17 cellular contexts compared by ENCODE assay signal in genomic region chr2:9812945-9813311, GRCh38.
"Had no signal": no experiment of that assay in that cellular context is flagged by ENCODE, and none has a peak within 500 bp of the region (broad histone marks: within the 10 kb centered on the region; RNA-seq: fewer than 3 reads in every experiment).

No MANE protein-coding gene starts in this region.

- DNase-seq: activated CD4-positive, alpha-beta T cell treated with anti-CD3 and anti-CD28 coated beads, Interleukin-2, amount 10 ng/mL, durations not matched to agents 24 days and 14 days; activated CD4-positive, CD25-positive, alpha-beta regulatory T cell; activated CD8-positive, alpha-beta T cell treated with anti-CD3 and anti-CD28 coated beads, Interleukin-2, amount 10 ng/mL, durations not matched to agents 7 days and 5 days; activated naive CD4-positive, alpha-beta T cell treated with Interleukin-2 at 50 U/mL for 16 hours; dermis blood vessel endothelial cell; mammary epithelial cell; mucosa of descending colon; naive thymus-derived CD4-positive, alpha-beta T cell; retina; stimulated activated CD4-positive, alpha-beta T cell treated with anti-CD3 and anti-CD28 coated beads, Interleukin-15, amount 100 ng/mL, for 24 hours; stimulated activated CD4-positive, alpha-beta T cell treated with anti-CD3 and anti-CD28 coated beads, Interleukin-4, amount 100 ng/mL, for 24 hours; stimulated activated naive CD4-positive, alpha-beta T cell treated with Interleukin-2 at 50 U/mL for 16 hours; transverse colon had no signal

- H3K36me3 ChIP-seq: breast epithelium, transverse colon had no signal

- H3K4me3 Mint-ChIP-seq: activated CD4-positive, alpha-beta T cell treated with anti-CD3 and anti-CD28 coated beads, Interleukin-2, amount 10 ng/mL, durations not matched to agents 24 days and 14 days; activated CD8-positive, alpha-beta T cell treated with anti-CD3 and anti-CD28 coated beads, Interleukin-2, amount 10 ng/mL, durations not matched to agents 7 days and 5 days; T-helper 1 cell treated with Interleukin-12 subunit alpha and Interleukin-12 subunit beta and Interleukin-4 antibody, amounts not matched to agents 30 μg/mL and 1 μg/mL, for 36 hours had no signal

- H3K4me3 ChIP-seq: mucosa of descending colon, transverse colon had no signal

- H3K27ac Mint-ChIP-seq: activated CD8-positive, alpha-beta T cell treated with anti-CD3 and anti-CD28 coated beads, Interleukin-2, amount 10 ng/mL, durations not matched to agents 7 days and 5 days; T-helper 1 cell treated with Interleukin-12 subunit alpha and Interleukin-12 subunit beta and Interleukin-4 antibody, amounts not matched to agents 30 μg/mL and 1 μg/mL, for 36 hours had no signal

- H3K9me3 Mint-ChIP-seq: activated CD4-positive, alpha-beta T cell treated with anti-CD3 and anti-CD28 coated beads, Interleukin-2, amount 10 ng/mL, durations not matched to agents 24 days and 14 days; naive thymus-derived CD4-positive, alpha-beta T cell; T-helper 1 cell treated with Interleukin-12 subunit alpha and Interleukin-12 subunit beta and Interleukin-4 antibody, amounts not matched to agents 30 μg/mL and 1 μg/mL, for 36 hours had no signal

- H3K36me3 Mint-ChIP-seq: naive thymus-derived CD4-positive, alpha-beta T cell had no signal

- H3K27ac ChIP-seq: breast epithelium, transverse colon had no signal

- FAIRE-seq: islet of Langerhans, TTC549 had no signal

- H3K9me3 ChIP-seq: breast epithelium, mucosa of descending colon, transverse colon had no signal
